ENCODE assay signal across 2 cellular contexts in genomic region chr6:44223471-44224153, GRCh38.
TF ChIP-seq lines count a peak whose summit lies in the region.

Gene SLC29A1, plus strand, starts transcription at chr6:44223595. Its CDS starts 3,719 bp downstream, at chr6:44227314.

TF ChIP-seq in HEK293, 187 proteins besides CTCF, POLR2A, EP300 and RAD21 (continued from another document and continues in another):
- no peak for TF ChIP-seq ZNF311 (tag by site-specific recombination; IDR thresholded peaks at IDR 0.05; ENCODE audit: borderline replicate concordance)
- TF ChIP-seq ZNF169 (tag by site-specific recombination; IDR thresholded peaks at IDR 0.05) = no peak
- TF ChIP-seq OVOL3 (tag by site-specific recombination; IDR thresholded peaks at IDR 0.05) = no peak
- peak; percentile 74 for TF ChIP-seq MZF1 (tag by site-specific recombination; IDR thresholded peaks at IDR 0.05; ENCODE audit: borderline replicate concordance)
- TF ChIP-seq PRDM10 (tag by site-specific recombination; IDR thresholded peaks at IDR 0.05) = no peak
- peak; percentile 49 for TF ChIP-seq KLF1 (tag by site-specific recombination; IDR thresholded peaks at IDR 0.05)
- no peak for TF ChIP-seq ZNF645 (tag by site-specific recombination; IDR thresholded peaks at IDR 0.05)
- TF ChIP-seq WT1 (tag by site-specific recombination; IDR thresholded peaks at IDR 0.05) = no peak
- no peak for TF ChIP-seq ZNF23 (tag by site-specific recombination; IDR thresholded peaks at IDR 0.05; ENCODE audit: borderline replicate concordance)
- no peak for TF ChIP-seq SCRT1 (tag by site-specific recombination; IDR thresholded peaks at IDR 0.05; ENCODE audit: borderline replicate concordance)
- no peak for TF ChIP-seq ZNF302 (tag by site-specific recombination; IDR thresholded peaks at IDR 0.05; ENCODE audit: low read depth)
- TF ChIP-seq ZNF544 (tag by site-specific recombination; IDR thresholded peaks at IDR 0.05) = no peak
- TF ChIP-seq FEZF1 (tag by site-specific recombination; IDR thresholded peaks at IDR 0.05) = no peak
- TF ChIP-seq ZEB2 (tag by site-specific recombination; IDR thresholded peaks at IDR 0.05) = 0 out of 2 replicates have a peak, but pooled peaks have one; percentile 11
- TF ChIP-seq ZNF629 (tag by site-specific recombination; IDR thresholded peaks at IDR 0.05) = no peak
- TF ChIP-seq ZBTB17 (tag by site-specific recombination; IDR thresholded peaks at IDR 0.05) = no peak
- no peak for TF ChIP-seq ZNF707 (tag by site-specific recombination; IDR thresholded peaks at IDR 0.05)
- no peak for TF ChIP-seq ZNF184 (tag by site-specific recombination; IDR thresholded peaks at IDR 0.05)
- peak; percentile 80 for TF ChIP-seq ZBTB8A (tag by site-specific recombination; IDR thresholded peaks at IDR 0.05)
- TF ChIP-seq ATF2 (tag by site-specific recombination; IDR thresholded peaks at IDR 0.05; ENCODE audit: low read depth) = no peak
- TF ChIP-seq ZNF704 (tag by site-specific recombination; IDR thresholded peaks at IDR 0.05) = no peak
- TF ChIP-seq OSR2 (tag by site-specific recombination; IDR thresholded peaks at IDR 0.05) = peak; percentile 63; the same call in 1 of the 2 replicates
- no peak for TF ChIP-seq ZNF292 (tag by site-specific recombination; IDR thresholded peaks at IDR 0.05; ENCODE audit: borderline replicate concordance, low read depth)
- TF ChIP-seq ZFP37 (tag by site-specific recombination; IDR thresholded peaks at IDR 0.05) = no peak
- TF ChIP-seq ZBTB48 (tag by site-specific recombination; IDR thresholded peaks at IDR 0.05) = peak; percentile 72
- no peak for TF ChIP-seq ZNF366 (tag by site-specific recombination; conservative IDR thresholded peaks at IDR 0.05)
- 0 out of 2 replicates have a peak, but pooled peaks have one; percentile 10 for TF ChIP-seq HOXD13 (CRISPR knock-in tag; IDR thresholded peaks at IDR 0.05; ENCODE audit: borderline replicate concordance)
- no peak for TF ChIP-seq ZNF777 (tag by site-specific recombination; IDR thresholded peaks at IDR 0.05; ENCODE audit: borderline replicate concordance)
- TF ChIP-seq ZFP69B (tag by site-specific recombination; IDR thresholded peaks at IDR 0.05) = peak; percentile 82
- no peak for TF ChIP-seq SETDB1 (IDR thresholded peaks at IDR 0.05; ENCODE audit: insufficient read length, low read length)

TF ChIP-seq in K562, 482 proteins besides CTCF, POLR2A, EP300 and RAD21 (continued from another document and continues in another):
- TF ChIP-seq USF2 (CRISPR knock-in tag; IDR thresholded peaks at IDR 0.05) = peak; percentile 51; the same call in 1 of the 2 replicates
- peak; percentile 95 for TF ChIP-seq L3MBTL2 (IDR thresholded peaks at IDR 0.05)
- no peak for TF ChIP-seq POLR2B (IDR thresholded peaks at IDR 0.05; ENCODE audit: low read depth, partially characterized antibody)
- TF ChIP-seq NR3C1 (CRISPR knock-in tag; IDR thresholded peaks at IDR 0.05) = peak; percentile 84; the same call in 1 of the 2 replicates
- TF ChIP-seq ZNF165 (CRISPR knock-in tag; IDR thresholded peaks at IDR 0.05; ENCODE audit: borderline replicate concordance) = no peak
- TF ChIP-seq ZNF316 (IDR thresholded peaks at IDR 0.05) = no peak
- TF ChIP-seq SMAD2 (IDR thresholded peaks at IDR 0.05; ENCODE audit: low read depth, low read length) = no peak
- peak; percentile 8; the same call in 1 of the 2 replicates for TF ChIP-seq MITF (IDR thresholded peaks at IDR 0.05)
- no peak for TF ChIP-seq ATF4 (CRISPR knock-in tag; IDR thresholded peaks at IDR 0.05)
- peak; percentile 80; the same call in 1 of the 2 replicates for TF ChIP-seq THAP12 (CRISPR knock-in tag; IDR thresholded peaks at IDR 0.05)
- TF ChIP-seq HMG20A (CRISPR knock-in tag; conservative IDR thresholded peaks at IDR 0.05) = no peak
- TF ChIP-seq PCBP1 (IDR thresholded peaks at IDR 0.05; ENCODE audit: low read depth, low read length, poor library complexity, severe bottlenecking) = no peak
- peak; percentile 89 for TF ChIP-seq MGA (IDR thresholded peaks at IDR 0.05)
- TF ChIP-seq POLR2AphosphoS5 (IDR thresholded peaks at IDR 0.05; ENCODE audit: control insufficient read depth, insufficient read depth, low read depth, low read length) = peak; percentile 45; the same call in 1 of the 2 replicates
- peak; percentile 41; the same call in 1 of the 2 replicates for TF ChIP-seq MYNN (IDR thresholded peaks at IDR 0.05)
- TF ChIP-seq MYNN (CRISPR knock-in tag; IDR thresholded peaks at IDR 0.05) = no peak
- TF ChIP-seq SIX5 (IDR thresholded peaks at IDR 0.05; ENCODE audit: borderline replicate concordance in 1 of 2, insufficient read depth in 1 of 2, low read depth in 1 of 2, low read length in 2 of 2) = no peak
- peak; percentile 97 for TF ChIP-seq MAX (CRISPR knock-in tag; IDR thresholded peaks at IDR 0.05)
- TF ChIP-seq ZFP36 (IDR thresholded peaks at IDR 0.05; ENCODE audit: low read depth, low read length, partially characterized antibody) = no peak
- peak; percentile 40 for TF ChIP-seq SRSF7 (optimal IDR thresholded peaks at IDR 0.05; ENCODE audit: low read depth, low read length)
- TF ChIP-seq ARID3A (IDR thresholded peaks at IDR 0.05; ENCODE audit: borderline replicate concordance, low read depth, low read length) = no peak
- no peak for TF ChIP-seq SRSF1 (IDR thresholded peaks at IDR 0.05; ENCODE audit: low read depth, low read length)
- 0 out of 2 replicates have a peak, but pooled peaks have one; percentile 7 for TF ChIP-seq CBFA2T2 (conservative IDR thresholded peaks at IDR 0.05)
